24 cellular contexts compared by ENCODE assay signal in the genomic region with DNA sequence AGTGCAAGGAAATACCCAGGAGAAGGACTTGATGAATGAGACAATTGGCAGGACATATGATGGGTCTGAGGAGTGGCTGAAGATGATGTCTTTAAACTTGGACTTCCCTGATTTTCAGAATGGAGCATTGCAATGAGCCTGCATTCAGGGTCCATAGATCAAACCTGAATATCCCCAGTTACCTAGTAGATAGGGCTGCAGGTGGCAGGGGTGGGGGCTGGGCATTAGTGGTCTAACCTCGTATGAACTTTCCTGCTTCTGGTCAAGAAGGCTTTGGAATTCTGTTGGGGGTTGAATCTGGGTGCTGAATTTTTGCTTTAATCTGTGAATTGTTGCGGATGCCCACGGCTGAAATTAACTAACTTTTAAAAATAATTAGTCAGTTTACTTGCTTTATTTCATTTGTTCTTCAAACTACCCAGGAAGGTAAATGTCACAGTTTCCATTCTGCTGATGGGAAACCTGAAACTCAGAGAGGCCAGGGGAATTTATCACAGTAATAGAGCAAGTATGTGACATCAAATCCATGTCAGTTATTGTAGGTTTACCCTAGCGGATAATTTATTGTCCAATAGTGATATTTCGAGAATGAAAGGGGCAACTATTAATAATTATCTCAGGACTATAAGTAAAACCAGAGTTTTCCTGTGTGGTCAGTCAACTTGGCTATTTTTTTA. TPM values are rescaled to one million over a fixed set of nuclear protein-coding genes. Genes with fewer than 3 reads are reported as not detected.
"Had no signal": no experiment of that assay in that cellular context is flagged by ENCODE, and none has a peak within 500 bp of the region (broad histone marks: within the 10 kb centered on the region; RNA-seq: fewer than 3 reads in every experiment).

No MANE protein-coding gene starts in this region.

- ATAC-seq: activated CD4-positive, CD25-positive, alpha-beta regulatory T cell treated with anti-CD3 and anti-CD28 coated beads, Interleukin-2, amount 50 U/mL, for 24 hours; heart right ventricle; left colon; pancreas; psoas muscle; T-helper 17 cell had no signal

- DNase-seq: activated CD4-positive, alpha-beta T cell treated with anti-CD3 and anti-CD28 coated beads, Interleukin-2, amount 50 U/mL, for 1 hour; activated CD8-positive, alpha-beta memory T cell treated with anti-CD3 and anti-CD28 coated beads for 24 hours; activated CD8-positive, alpha-beta memory T cell treated with anti-CD3 and anti-CD28 coated beads, Interleukin-2, amount 50 U/mL, for 4 hours; activated effector memory CD4-positive, alpha-beta T cell treated with anti-CD3 and anti-CD28 coated beads, Interleukin-2, amount 50 U/mL, for 16 hours; activated T-cell treated with anti-CD3 and anti-CD28 coated beads, Interleukin-2, amount 50 U/mL, for 48 hours; aorta; heart right ventricle; islet precursor cell; left colon; pancreas; psoas muscle; stimulated activated CD4-positive, alpha-beta T cell treated with anti-CD3 and anti-CD28 coated beads, Interleukin-4, amount 100 ng/mL, for 4 hours; SW 1271; T-helper 17 cell; testis; trophoblast cell; uterus had no signal

- H3K27ac Mint-ChIP-seq: brain, memory B cell, nephron, T-helper 17 cell had no signal

- H3K4me1 Mint-ChIP-seq: brain, nephron had no signal

- H3K36me3 Mint-ChIP-seq: brain, memory B cell had no signal

- H3K9me3 Mint-ChIP-seq: memory B cell had no signal

- FAIRE-seq: pancreas had no signal

- H3K4me3 Mint-ChIP-seq: brain, memory B cell, nephron, T-helper 17 cell had no signal

RNA-seq across cellular contexts. Expression of a gene that starts 40.9 kb away (rescaled TPM):
- total RNA-seq: cardiac septum, left colon, myocyte, psoas muscle, right atrium auricular region, T-helper 17 cell had no signal
- polyA plus RNA-seq: aorta had no signal
